Comparison of ENCODE assay signal across 2 cellular contexts in genomic region chr6:157959451-157960227, GRCh38.
TF ChIP-seq lines count a peak whose summit lies in the region.

No MANE protein-coding gene starts in this region.

TF ChIP-seq in HEK293, 187 proteins besides CTCF, POLR2A, EP300 and RAD21:
- TF ChIP-seq ZNF670 (tag by site-specific recombination; IDR thresholded peaks at IDR 0.05; ENCODE audit: low read depth), result no peak
- peak; percentile 93 for TF ChIP-seq ZNF248 (tag by site-specific recombination; IDR thresholded peaks at IDR 0.05)
- no peak for TF ChIP-seq ZNF658 (tag by site-specific recombination; IDR thresholded peaks at IDR 0.05)

TF ChIP-seq in H1, 55 proteins besides CTCF, POLR2A, EP300 and RAD21:
- TF ChIP-seq SRF (IDR thresholded peaks at IDR 0.05; ENCODE audit: low read depth, low read length) (no peak), TAF7 (optimal IDR thresholded peaks at IDR 0.05; ENCODE audit: borderline replicate concordance, low read depth, low read length) (no peak), RXRA (IDR thresholded peaks at IDR 0.05; ENCODE audit: insufficient read depth, low read depth, low read length) (no peak), TBP (IDR thresholded peaks at IDR 0.05; ENCODE audit: low read depth, low read length) (no peak), JUN (IDR thresholded peaks at IDR 0.05; ENCODE audit: low read depth, low read length) (no peak), E2F6 (IDR thresholded peaks at IDR 0.05) (no peak)
